Comparison of ENCODE assay signal across 31 cellular contexts in the genomic region with DNA sequence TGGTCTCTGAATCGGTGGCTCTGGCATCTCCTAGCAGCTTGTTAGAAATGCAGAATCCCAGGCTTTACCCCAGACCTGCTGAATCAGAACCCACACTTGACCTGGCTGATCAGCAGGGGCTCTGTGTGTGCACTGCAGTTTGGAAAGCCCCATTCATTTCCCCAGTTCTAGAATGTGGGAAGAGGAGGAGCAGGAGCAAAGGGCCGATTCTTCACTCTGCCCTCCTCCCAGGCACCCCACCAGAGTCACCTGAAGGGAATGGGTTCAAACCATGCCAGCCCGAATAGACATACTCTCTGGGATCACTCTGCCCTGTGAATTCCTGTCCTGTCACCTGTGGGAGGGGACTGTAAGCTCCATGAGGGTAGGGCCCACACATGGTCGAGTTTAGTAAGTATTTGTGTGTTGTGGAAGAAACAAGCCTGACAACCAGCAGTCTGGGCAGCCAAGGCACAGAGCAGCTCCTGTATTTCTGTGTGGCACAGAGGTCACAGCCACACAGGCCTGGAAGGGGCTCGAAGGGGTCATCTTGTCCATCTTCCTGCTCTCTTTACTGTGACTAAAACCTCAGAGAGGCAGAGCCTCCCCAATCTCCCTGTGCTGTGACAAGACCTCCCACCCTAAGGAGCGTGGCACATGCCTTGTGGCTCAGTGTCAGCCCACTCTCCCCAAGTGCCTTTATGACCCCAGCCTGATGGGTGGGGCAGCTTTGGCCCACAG. TPM values are rescaled to one million over a fixed set of nuclear protein-coding genes. Genes with fewer than 3 reads are reported as not detected.
DNase-seq lines count a peak whose midpoint lies in the region; ATAC-seq and FAIRE-seq lines count a peak whose summit lies in the region.
"Had no signal": no experiment of that assay in that cellular context is flagged by ENCODE, and none has a peak within 500 bp of the region (broad histone marks: within the 10 kb centered on the region; RNA-seq: fewer than 3 reads in every experiment).

No MANE protein-coding gene starts in this region.

- no peaks in the 10 kb centered on the region for H3K36me3 ChIP-seq in skeletal muscle tissue (ENCODE audit: control insufficient read depth in 3 of 3, insufficient read depth in 3 of 3, low read length in 3 of 3)
- H3K36me3 ChIP-seq: cardiac muscle cell, esophagus muscularis mucosa had no signal

- peak; percentile 26 for DNase-seq in activated CD8-positive, alpha-beta memory T cell treated with anti-CD3 and anti-CD28 coated beads for 24 hours
- no peak for DNase-seq in activated CD8-positive, alpha-beta memory T cell treated with anti-CD3 and anti-CD28 coated beads, Interleukin-2, amount 10 ng/mL, durations not matched to agents 7 days and 5 days
- peak; percentile 23 for DNase-seq in left lobe of liver (ENCODE audit: low spot score)
- no peak for DNase-seq in RCC 7860 (ENCODE audit: low spot score)
- DNase-seq in activated T-cell treated with anti-CD3 and anti-CD28 coated beads for 4 hours: no peak
- DNase-seq in NCI-H226: no peak
- DNase-seq: 8988T; activated CD4-positive, alpha-beta T cell treated with anti-CD3 and anti-CD28 coated beads for 36 hours; activated naive CD4-positive, alpha-beta T cell treated with anti-CD3 and anti-CD28 coated beads, Interleukin-2, amount 10 ng/mL, durations not matched to agents 7 days and 5 days; activated T-cell treated with anti-CD3 and anti-CD28 coated beads, Interleukin-2, amount 50 U/mL, for 48 hours; CD4-positive, alpha-beta T cell; foreskin keratinocyte; left colon; mesendoderm; NCI-H1105 treated with DMSO at 0.1 percent for 48 hours; NCI-H1930; NCI-H748 treated with DMSO at 0.1 percent for 48 hours; SK-N-SH; stimulated activated CD4-positive, alpha-beta T cell treated with anti-CD3 and anti-CD28 coated beads, Interleukin-2, amount 100 ng/mL, for 48 hours; T-helper 17 cell had no signal

- H3K9me3 Mint-ChIP-seq in activated CD8-positive, alpha-beta memory T cell treated with anti-CD3 and anti-CD28 coated beads, Interleukin-2, amount 10 ng/mL, durations not matched to agents 7 days and 5 days (ENCODE audit: low read depth): no peaks in the 10 kb centered on the region
- H3K9me3 Mint-ChIP-seq: activated naive CD4-positive, alpha-beta T cell treated with anti-CD3 and anti-CD28 coated beads, Interleukin-2, amount 10 ng/mL, durations not matched to agents 7 days and 5 days; CD4-positive, alpha-beta T cell; dendritic cell treated with granulocyte-macrophage colony-stimulating factor and Interleukin-4, amounts not matched to agents 40 ng/mL and 50 ng/mL, for 4 days; stimulated activated effector memory CD8-positive, alpha-beta T cell treated with anti-CD3 and anti-CD28 coated beads, Interleukin-12 subunit alpha, Interleukin-12 subunit beta, amount 100 ng/mL, for 72 hours had no signal

- H3K4me1 Mint-ChIP-seq in activated CD8-positive, alpha-beta memory T cell treated with anti-CD3 and anti-CD28 coated beads, Interleukin-2, amount 10 ng/mL, durations not matched to agents 7 days and 5 days: no peaks in the 10 kb centered on the region
- H3K4me1 Mint-ChIP-seq: activated CD4-positive, alpha-beta T cell treated with anti-CD3 and anti-CD28 coated beads for 36 hours; activated naive CD4-positive, alpha-beta T cell treated with anti-CD3 and anti-CD28 coated beads, Interleukin-2, amount 10 ng/mL, durations not matched to agents 7 days and 5 days; stimulated activated effector memory CD8-positive, alpha-beta T cell treated with anti-CD3 and anti-CD28 coated beads, Interleukin-12 subunit alpha, Interleukin-12 subunit beta, amount 100 ng/mL, for 72 hours had no signal

- H3K4me1 ChIP-seq in skeletal muscle tissue (ENCODE audit: control insufficient read depth in 3 of 3, insufficient read depth in 3 of 3, low read length in 3 of 3): peaks cover 35 to 62% (median 48%) of the 10 kb centered on the region in 3 donors
- H3K4me1 ChIP-seq: foreskin keratinocyte had no signal

- FAIRE-seq in RCC 7860 (lab: Jason Lieb, UNC): no peak
- FAIRE-seq: GM12878 had no signal

- peaks cover 7% of the 10 kb centered on the region for H3K27me3 Mint-ChIP-seq in activated CD8-positive, alpha-beta memory T cell treated with anti-CD3 and anti-CD28 coated beads, Interleukin-2, amount 10 ng/mL, durations not matched to agents 7 days and 5 days
- H3K27me3 Mint-ChIP-seq: activated CD4-positive, alpha-beta T cell treated with anti-CD3 and anti-CD28 coated beads for 36 hours; CD4-positive, alpha-beta T cell; dendritic cell treated with granulocyte-macrophage colony-stimulating factor and Interleukin-4, amounts not matched to agents 40 ng/mL and 50 ng/mL, for 4 days; T-helper 17 cell had no signal

- no peaks in the 10 kb centered on the region for H3K9me3 ChIP-seq in skeletal muscle tissue (ENCODE audit: control insufficient read depth in 3 of 3, low read length in 3 of 3)
- H3K9me3 ChIP-seq: esophagus muscularis mucosa, SK-N-SH had no signal

- H3K9ac ChIP-seq in skeletal muscle tissue (ENCODE audit: low read depth in 1 of 3, low read length in 3 of 3): peak overlapping the region in 1 of 3 donors; percentile 16
- H3K9ac ChIP-seq: SK-N-SH had no signal

- no peaks in the 10 kb centered on the region for H3K36me3 Mint-ChIP-seq in activated CD8-positive, alpha-beta memory T cell treated with anti-CD3 and anti-CD28 coated beads, Interleukin-2, amount 10 ng/mL, durations not matched to agents 7 days and 5 days
- H3K36me3 Mint-ChIP-seq: activated naive CD4-positive, alpha-beta T cell treated with anti-CD3 and anti-CD28 coated beads, Interleukin-2, amount 10 ng/mL, durations not matched to agents 7 days and 5 days; stimulated activated effector memory CD8-positive, alpha-beta T cell treated with anti-CD3 and anti-CD28 coated beads, Interleukin-12 subunit alpha, Interleukin-12 subunit beta, amount 100 ng/mL, for 72 hours had no signal

- no peak overlapping the region for H3K27ac Mint-ChIP-seq in activated CD8-positive, alpha-beta memory T cell treated with anti-CD3 and anti-CD28 coated beads, Interleukin-2, amount 10 ng/mL, durations not matched to agents 7 days and 5 days
- H3K27ac Mint-ChIP-seq: activated CD4-positive, alpha-beta T cell treated with anti-CD3 and anti-CD28 coated beads for 36 hours; activated naive CD4-positive, alpha-beta T cell treated with anti-CD3 and anti-CD28 coated beads, Interleukin-2, amount 10 ng/mL, durations not matched to agents 7 days and 5 days; CD4-positive, alpha-beta T cell; dendritic cell treated with granulocyte-macrophage colony-stimulating factor and Interleukin-4, amounts not matched to agents 40 ng/mL and 50 ng/mL, for 4 days; stimulated activated effector memory CD8-positive, alpha-beta T cell treated with anti-CD3 and anti-CD28 coated beads, Interleukin-12 subunit alpha, Interleukin-12 subunit beta, amount 100 ng/mL, for 72 hours; T-helper 17 cell had no signal

- H3K27me3 ChIP-seq in skeletal muscle tissue (ENCODE audit: control insufficient read depth in 3 of 3, insufficient read depth in 3 of 3, low read length in 3 of 3): no peaks in the 10 kb centered on the region
- H3K27me3 ChIP-seq: cardiac muscle cell, esophagus muscularis mucosa had no signal

- H3K27ac ChIP-seq in angular gyrus (ENCODE audit: low read depth, low read length) (peak overlapping the region; percentile 100), skeletal muscle tissue (ENCODE audit: low read depth, low read length) (peak overlapping the region; percentile 73)
- H3K27ac ChIP-seq: cardiac muscle cell, foreskin keratinocyte had no signal

- no peak overlapping the region for H3K4me3 Mint-ChIP-seq in activated CD8-positive, alpha-beta memory T cell treated with anti-CD3 and anti-CD28 coated beads, Interleukin-2, amount 10 ng/mL, durations not matched to agents 7 days and 5 days
- H3K4me3 Mint-ChIP-seq: activated CD4-positive, alpha-beta T cell treated with anti-CD3 and anti-CD28 coated beads for 36 hours; activated naive CD4-positive, alpha-beta T cell treated with anti-CD3 and anti-CD28 coated beads, Interleukin-2, amount 10 ng/mL, durations not matched to agents 7 days and 5 days; CD4-positive, alpha-beta T cell; dendritic cell treated with granulocyte-macrophage colony-stimulating factor and Interleukin-4, amounts not matched to agents 40 ng/mL and 50 ng/mL, for 4 days; stimulated activated effector memory CD8-positive, alpha-beta T cell treated with anti-CD3 and anti-CD28 coated beads, Interleukin-12 subunit alpha, Interleukin-12 subunit beta, amount 100 ng/mL, for 72 hours; T-helper 17 cell had no signal

- no peak for ATAC-seq in activated CD8-positive, alpha-beta memory T cell treated with anti-CD3 and anti-CD28 coated beads, Interleukin-2, amount 10 ng/mL, durations not matched to agents 7 days and 5 days
- ATAC-seq in left lobe of liver: no peak
- ATAC-seq: activated CD4-positive, alpha-beta T cell treated with anti-CD3 and anti-CD28 coated beads for 36 hours; foreskin keratinocyte; GM12878; left colon; stimulated activated effector memory CD8-positive, alpha-beta T cell treated with anti-CD3 and anti-CD28 coated beads, Interleukin-12 subunit alpha, Interleukin-12 subunit beta, amount 100 ng/mL, for 72 hours; T-helper 17 cell had no signal

- CTCF ChIA-PET in activated CD8-positive, alpha-beta memory T cell treated with anti-CD3 and anti-CD28 coated beads, Interleukin-2, amount 10 ng/mL, durations not matched to agents 7 days and 5 days (lab: Charles Lee): no interaction called here

- H3K4me3 ChIP-seq in skeletal muscle tissue (ENCODE audit: low read length in 3 of 3): no peak overlapping the region
- H3K4me3 ChIP-seq: cardiac muscle cell, esophagus muscularis mucosa, GM12878 had no signal

RNA-seq across cellular contexts. Expression of gene HHATL, which starts 29.0 kb away (rescaled TPM):
- not detected for total RNA-seq in activated CD8-positive, alpha-beta memory T cell treated with anti-CD3 and anti-CD28 coated beads, Interleukin-2, amount 10 ng/mL, durations not matched to agents 7 days and 5 days
- 0.40 TPM for total RNA-seq in left lobe of liver
- 23.0 TPM for total RNA-seq in skeletal muscle tissue
- total RNA-seq: activated CD4-positive, alpha-beta T cell treated with anti-CD3 and anti-CD28 coated beads for 36 hours; CD4-positive, alpha-beta T cell; foreskin keratinocyte; GM12878; HT-29; MCF 10A; RPMI7951; T-helper 17 cell had no signal

RNA-seq across cellular contexts. Expression of gene CCDC13, which starts 41.4 kb away (rescaled TPM):
- total RNA-seq in activated CD8-positive, alpha-beta memory T cell treated with anti-CD3 and anti-CD28 coated beads, Interleukin-2, amount 10 ng/mL, durations not matched to agents 7 days and 5 days: under 1 TPM; 0.35 to 0.41 TPM
- total RNA-seq in left lobe of liver (1.6 TPM), skeletal muscle tissue (not detected)
- total RNA-seq: HT-29 had no signal

RNA-seq across cellular contexts. Expression of gene KLHL40, which starts 46.3 kb away (rescaled TPM):
- not detected for total RNA-seq in activated CD8-positive, alpha-beta memory T cell treated with anti-CD3 and anti-CD28 coated beads, Interleukin-2, amount 10 ng/mL, durations not matched to agents 7 days and 5 days
- total RNA-seq in left lobe of liver (not detected), skeletal muscle tissue (179 TPM)
- total RNA-seq: activated CD4-positive, alpha-beta T cell treated with anti-CD3 and anti-CD28 coated beads for 36 hours; CD4-positive, alpha-beta T cell; foreskin keratinocyte; GM12878; HT-29; left colon; MCF 10A; RPMI7951; subcutaneous adipose tissue; T-helper 17 cell had no signal

Comparison
In these comparisons a context has a peak if more than half of its experiments do, and no peak if none do; other contexts are left out.
1. DNase-seq: peak in activated CD8-positive, alpha-beta memory T cell treated with anti-CD3 and anti-CD28 coated beads for 24 hours (single experiment) and left lobe of liver (single experiment); none in activated CD8-positive, alpha-beta memory T cell treated with anti-CD3 and anti-CD28 coated beads, Interleukin-2, amount 10 ng/mL, durations not matched to agents 7 days and 5 days (single experiment), RCC 7860 (single experiment), activated T-cell treated with anti-CD3 and anti-CD28 coated beads for 4 hours (single experiment) and NCI-H226 (single experiment).
2. RNA of gene HHATL, which starts 29.0 kb away (total RNA-seq): 23.0 TPM in skeletal muscle tissue (single experiment); 0.40 TPM in left lobe of liver (single experiment) and not detected in activated CD8-positive, alpha-beta memory T cell treated with anti-CD3 and anti-CD28 coated beads, Interleukin-2, amount 10 ng/mL, durations not matched to agents 7 days and 5 days; every median in the first group is over 10 times any median in the second.
3. RNA of gene KLHL40, which starts 46.3 kb away (total RNA-seq): 179 TPM in skeletal muscle tissue (single experiment); not detected in activated CD8-positive, alpha-beta memory T cell treated with anti-CD3 and anti-CD28 coated beads, Interleukin-2, amount 10 ng/mL, durations not matched to agents 7 days and 5 days and not detected in left lobe of liver (single experiment); every median in the first group is over 100 times any median in the second.